In genomic region chr2:133774675-133775005, GRCh38 we compare ENCODE assay signal across 14 cellular contexts.
DNase-seq lines count a peak whose midpoint lies in the region; TF ChIP-seq lines count a peak whose summit lies in the region.
"Had no signal": no experiment of that assay in that cellular context is flagged by ENCODE, and none has a peak within 500 bp of the region (broad histone marks: within the 10 kb centered on the region; RNA-seq: fewer than 3 reads in every experiment).

No MANE protein-coding gene starts in this region.

- H4K20me1 ChIP-seq in mammary epithelial cell (ENCODE audit: insufficient read depth, low read length): no peaks in the 10 kb centered on the region

- in situ Hi-C loops in mammary epithelial cell (cut with MboI; ENCODE audit: low sequenced_read_pairs in 2 of 2): loop anchor here in 1 of 2 donors (25.0 kb wide), 1 partner anchor 587 kb away; no protein-coding TSS in a partner anchor

- H3K27ac ChIP-seq in esophagus muscularis mucosa (replicated peaks in 1 of 4): peak overlapping the region; percentile 68 to 86 (median 80)
- peak overlapping the region; percentile 60 to 66 (median 60) for H3K27ac ChIP-seq in thyroid gland
- no peak overlapping the region for H3K27ac ChIP-seq in mammary epithelial cell (ENCODE audit: insufficient read depth, low read depth, low read length)
- H3K27ac ChIP-seq: ascending aorta had no signal

- WGBS in esophagus muscularis mucosa: 54% methylated on average over 4 of the region's 4 CpGs
- WGBS in thyroid gland, 2 donors: 19 to 40% methylated on average over 4 of the region's 4 CpGs
- 48% methylated on average over 4 of the region's 4 CpGs for WGBS in mammary epithelial cell (ENCODE audit: low coverage, missing lambda C conversion rate)

- H2AFZ ChIP-seq in mammary epithelial cell (ENCODE audit: low read depth, low read length): no peak overlapping the region

- BruUV-seq in mammary epithelial cell (replicated peaks; lab: Mats Ljungman, UMichigan): no TSS peak

- TF ChIP-seq CTCF in esophagus muscularis mucosa (IDR thresholded peaks at IDR 0.05) (no peak), thyroid gland (IDR thresholded peaks at IDR 0.05) (no peak), mammary epithelial cell (conservative IDR thresholded peaks at IDR 0.05 in 1 of 2, IDR thresholded peaks at IDR 0.05 in 1 of 2; ENCODE audit: extremely low read depth in 1 of 2, insufficient read depth in 1 of 2, low read depth in 1 of 2, low read length in 2 of 2) (no peak)

- no peak overlapping the region for H3K9ac ChIP-seq in mammary epithelial cell (ENCODE audit: insufficient read depth, low read length)

- H3K9me3 ChIP-seq in esophagus muscularis mucosa (no peaks in the 10 kb centered on the region), thyroid gland (no peaks in the 10 kb centered on the region), mammary epithelial cell (replicated peaks; ENCODE audit: insufficient read depth, low read length) (no peaks in the 10 kb centered on the region)
- H3K9me3 ChIP-seq: ascending aorta had no signal

- DNase-seq in NCI-H446 treated with DMSO at 0.1 percent for 48 hours (lab: John Stamatoyannopoulos, UW) (peak; percentile 46), esophagus muscularis mucosa (ENCODE audit: extremely low spot score) (no peak), medulla oblongata (ENCODE audit: extremely low spot score) (peak; percentile 85), thyroid gland (peak; percentile 86 to 91), CD1c-positive myeloid dendritic cell (ENCODE audit: extremely low spot score) (no peak), NCI-H146 (lab: John Stamatoyannopoulos, UW) (no peak), mammary epithelial cell (no peak)
- no peak for DNase-seq in activated CD4-positive, alpha-beta T cell treated with anti-CD3 and anti-CD28 coated beads, Interleukin-2, amount 50 U/mL, for 4 hours
- DNase-seq: activated effector memory CD4-positive, alpha-beta T cell treated with Interleukin-2 at 50 U/mL for 16 hours; effector memory CD4-positive, alpha-beta T cell; NCI-H1092; NK-92 treated with Interleukin-12 subunit alpha and Interleukin-12 subunit beta, amount 100 ng/mL, for 24 hours; stimulated activated CD4-positive, alpha-beta T cell treated with anti-CD3 and anti-CD28 coated beads, Interleukin-4, amount 100 ng/mL, for 4 hours had no signal

- no peak overlapping the region for H3K4me2 ChIP-seq in mammary epithelial cell (ENCODE audit: insufficient read depth, low read depth, low read length)

- CTCF ChIA-PET in mammary epithelial cell (lab: Charles Lee; ENCODE audit: low non-redundant PET): no interaction called here

- no peak for TF ChIP-seq EP300 in esophagus muscularis mucosa (IDR thresholded peaks at IDR 0.05)

- no peaks in the 10 kb centered on the region for H3K27me3 ChIP-seq in esophagus muscularis mucosa
- no peaks in the 10 kb centered on the region for H3K27me3 ChIP-seq in thyroid gland
- no peaks in the 10 kb centered on the region for H3K27me3 ChIP-seq in mammary epithelial cell (ENCODE audit: insufficient read depth, low read length)
- H3K27me3 ChIP-seq: ascending aorta had no signal

- no peaks in the 10 kb centered on the region for H3K79me2 ChIP-seq in mammary epithelial cell (ENCODE audit: insufficient read depth, low read length)

- H3K36me3 ChIP-seq in esophagus muscularis mucosa (no peaks in the 10 kb centered on the region), thyroid gland (no peaks in the 10 kb centered on the region), mammary epithelial cell (ENCODE audit: insufficient read depth, low read length) (no peaks in the 10 kb centered on the region)
- H3K36me3 ChIP-seq: ascending aorta had no signal

- intact Hi-C loops in esophagus muscularis mucosa (cut with DNase I): loop anchor here (10.0 kb wide), 1 partner anchor 120 kb away; no protein-coding TSS in a partner anchor
- intact Hi-C loops in thyroid gland (cut with DNase I): no loop called here
- intact Hi-C loops in mammary epithelial cell (cut with micrococcal nuclease): no loop called here

- H3K4me1 ChIP-seq in esophagus muscularis mucosa (peaks cover 20 to 24% (median 22%) of the 10 kb centered on the region in 4 donors), thyroid gland (peaks cover 10 to 11% of the 10 kb centered on the region in 2 donors), mammary epithelial cell (ENCODE audit: insufficient read depth, low read length) (no peaks in the 10 kb centered on the region)

- TF ChIP-seq POLR2A in esophagus muscularis mucosa (IDR thresholded peaks at IDR 0.05; ENCODE audit: low read depth): no peak
- TF ChIP-seq POLR2A in thyroid gland (IDR thresholded peaks at IDR 0.05): no peak

- no peak overlapping the region for H3K4me3 ChIP-seq in esophagus muscularis mucosa
- H3K4me3 ChIP-seq in thyroid gland (replicated peaks in 1 of 3): no peak overlapping the region
- no peak overlapping the region for H3K4me3 ChIP-seq in mammary epithelial cell (replicated peaks in 1 of 3; ENCODE audit: insufficient read depth in 1 of 3, low read depth in 2 of 3, low read length in 3 of 3)
- H3K4me3 ChIP-seq: ascending aorta had no signal

- dilution Hi-C loops in mammary epithelial cell (cut with HindIII; ENCODE audit: low sequenced_read_pairs): no loop called here

Comparison
In these comparisons a context has a peak if more than half of its experiments do, and no peak if none do; other contexts are left out.
1. DNase-seq: peak in NCI-H446 treated with DMSO at 0.1 percent for 48 hours (single experiment), medulla oblongata (single experiment) and thyroid gland (2 of 2); none in esophagus muscularis mucosa (single experiment), CD1c-positive myeloid dendritic cell (single experiment), NCI-H146 (single experiment), mammary epithelial cell (single experiment) and activated CD4-positive, alpha-beta T cell treated with anti-CD3 and anti-CD28 coated beads, Interleukin-2, amount 50 U/mL, for 4 hours (0 of 2).